ENCODE assay signal across 1 cellular context in genomic region chr11:22666700-22667439, GRCh38.
TF ChIP-seq lines count a peak whose summit lies in the region.

No MANE protein-coding gene starts in this region.

TF ChIP-seq in GM23338, 12 proteins besides CTCF, POLR2A, EP300 and RAD21 (continued from another document):
- TF ChIP-seq ZNF462 (CRISPR knock-in tag; IDR thresholded peaks at IDR 0.05), result no peak
